9 cellular contexts compared by ENCODE assay signal in genomic region chr3:157865449-157865862, GRCh38.
DNase-seq lines count a peak whose midpoint lies in the region; ATAC-seq and TF ChIP-seq lines count a peak whose summit lies in the region.
"Had no signal": no experiment of that assay in that cellular context is flagged by ENCODE, and none has a peak within 500 bp of the region (broad histone marks: within the 10 kb centered on the region; RNA-seq: fewer than 3 reads in every experiment).

No MANE protein-coding gene starts in this region.

- peak in 7 of 11 experiments; percentile 32 to 63 (median 52) for TF ChIP-seq CTCF in spleen (IDR thresholded peaks at IDR 0.05 in 8 of 11, conservative IDR thresholded peaks at IDR 0.05 in 3 of 11)

- H3K36me3 ChIP-seq in spleen, result no peaks in the 10 kb centered on the region

- H3K9me3 Mint-ChIP-seq in T-helper 2 cell treated with Interferon-gamma antibody and Interleukin-4, amounts not matched to agents 5 μg/mL and 100 μg/mL, for 36 hours, result no peaks in the 10 kb centered on the region
- no peaks in the 10 kb centered on the region for H3K9me3 Mint-ChIP-seq in effector memory CD8-positive, alpha-beta T cell

- no peak overlapping the region for H3K27ac ChIP-seq in spleen

- H3K27me3 Mint-ChIP-seq in T-helper 2 cell treated with Interferon-gamma antibody and Interleukin-4, amounts not matched to agents 5 μg/mL and 100 μg/mL, for 36 hours (ENCODE audit: low read depth), result no peaks in the 10 kb centered on the region
- no peaks in the 10 kb centered on the region for H3K27me3 Mint-ChIP-seq in effector memory CD8-positive, alpha-beta T cell

- no peak overlapping the region for H3K4me3 Mint-ChIP-seq in T-helper 2 cell treated with Interferon-gamma antibody and Interleukin-4, amounts not matched to agents 5 μg/mL and 100 μg/mL, for 36 hours
- H3K4me3 Mint-ChIP-seq in effector memory CD8-positive, alpha-beta T cell, result no peak overlapping the region
- H3K4me3 Mint-ChIP-seq: brain had no signal

- no peaks in the 10 kb centered on the region for H3K4me1 ChIP-seq in spleen

- intact Hi-C loops in spleen (cut with DNase I; ENCODE audit: low total_unique reads), result no loop called here

- peak; percentile 88 for ATAC-seq in GM21390 (IDR thresholded peaks at IDR 0.05; ENCODE audit: unreplicated experiment)
- no peak for ATAC-seq in effector memory CD8-positive, alpha-beta T cell (replicated peaks)

- DNase-seq in NCI-H524 (lab: John Stamatoyannopoulos, UW) (peak; percentile 13 to 43), NCI-H524 treated with DMSO at 0.1 percent for 48 hours (lab: John Stamatoyannopoulos, UW) (no peak), HK-2 (ENCODE audit: unreplicated experiment) (peak; percentile 66), spleen (peak; percentile 81), putamen (ENCODE audit: low spot score) (no peak)
- peak; percentile 29 for DNase-seq in T-helper 2 cell treated with Interferon-gamma antibody and Interleukin-4, amounts not matched to agents 5 μg/mL and 100 μg/mL, for 36 hours (ENCODE audit: low spot score)
- peak; percentile 1 to 9 (median 4) for DNase-seq in effector memory CD8-positive, alpha-beta T cell

- no peak for TF ChIP-seq POLR2A in spleen (IDR thresholded peaks at IDR 0.05)

- H3K4me1 Mint-ChIP-seq in T-helper 2 cell treated with Interferon-gamma antibody and Interleukin-4, amounts not matched to agents 5 μg/mL and 100 μg/mL, for 36 hours (ENCODE audit: low read depth), result no peaks in the 10 kb centered on the region
- no peaks in the 10 kb centered on the region for H3K4me1 Mint-ChIP-seq in effector memory CD8-positive, alpha-beta T cell (ENCODE audit: low read depth in 2 of 2)
- H3K4me1 Mint-ChIP-seq: brain had no signal

- no peaks in the 10 kb centered on the region for H3K9me3 ChIP-seq in spleen

- WGBS in spleen, 5 donors, result 37 to 45% (median 43%) methylated on average over 7 of the region's 7 CpGs

- no peak overlapping the region for H3K27ac Mint-ChIP-seq in T-helper 2 cell treated with Interferon-gamma antibody and Interleukin-4, amounts not matched to agents 5 μg/mL and 100 μg/mL, for 36 hours
- no peak overlapping the region for H3K27ac Mint-ChIP-seq in effector memory CD8-positive, alpha-beta T cell
- H3K27ac Mint-ChIP-seq: brain had no signal

- H3K36me3 Mint-ChIP-seq in T-helper 2 cell treated with Interferon-gamma antibody and Interleukin-4, amounts not matched to agents 5 μg/mL and 100 μg/mL, for 36 hours (ENCODE audit: low read depth), result no peaks in the 10 kb centered on the region
- H3K36me3 Mint-ChIP-seq in effector memory CD8-positive, alpha-beta T cell (ENCODE audit: insufficient read depth), result no peaks in the 10 kb centered on the region
- H3K36me3 Mint-ChIP-seq: brain had no signal

- H3K27me3 ChIP-seq in spleen (replicated peaks in 1 of 7), result no peaks in the 10 kb centered on the region

- no peak overlapping the region for H3K4me3 ChIP-seq in spleen

Comparison
In these comparisons a context has a peak if more than half of its experiments do, and no peak if none do; other contexts are left out.
1. DNase-seq: peak in NCI-H524 (2 of 2), HK-2 (single experiment), T-helper 2 cell treated with Interferon-gamma antibody and Interleukin-4, amounts not matched to agents 5 μg/mL and 100 μg/mL, for 36 hours (single experiment), effector memory CD8-positive, alpha-beta T cell (3 of 3) and spleen (single experiment); none in NCI-H524 treated with DMSO at 0.1 percent for 48 hours (single experiment) and putamen (single experiment).